Comparison of ENCODE assay signal across 20 cellular contexts in the genomic region with DNA sequence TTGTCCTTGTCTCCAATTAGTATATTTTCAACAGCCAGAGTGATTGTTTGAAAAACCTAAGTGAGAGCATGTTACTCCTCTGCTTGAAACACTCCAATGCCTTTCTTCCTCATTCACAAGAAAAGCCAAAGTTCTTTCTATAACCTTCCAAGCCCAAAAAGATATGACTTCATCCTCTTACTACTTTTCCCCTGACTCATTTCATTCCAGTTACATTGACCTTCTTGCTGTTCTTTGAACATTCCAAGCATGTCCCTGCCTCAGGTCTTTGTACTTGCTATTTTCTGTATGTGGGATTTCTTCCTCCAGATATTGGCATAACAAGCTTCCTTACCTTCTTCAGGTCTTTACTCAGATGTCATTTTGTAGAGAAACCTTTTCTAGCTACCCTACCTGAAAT. TPM values are rescaled to one million over a fixed set of nuclear protein-coding genes. Genes with fewer than 3 reads are reported as not detected.
DNase-seq lines count a peak whose midpoint lies in the region; ATAC-seq, FAIRE-seq and TF ChIP-seq lines count a peak whose summit lies in the region.
"Had no signal": no experiment of that assay in that cellular context is flagged by ENCODE, and none has a peak within 500 bp of the region (broad histone marks: within the 10 kb centered on the region; RNA-seq: fewer than 3 reads in every experiment).

No MANE protein-coding gene starts in this region.

- intact Hi-C loops in aorta (cut with DNase I), result loop anchor here in 1 of 2 donors (10.0 kb wide), 1 partner anchor 49 kb away; no protein-coding TSS in a partner anchor

- H3K27ac ChIP-seq in brain microvascular endothelial cell (peak overlapping the region; percentile 14), keratinocyte (ENCODE audit: control insufficient read depth, insufficient read depth, low read length) (no peak overlapping the region), aorta (ENCODE audit: low read depth in 1 of 2, low read length in 2 of 2) (no peak overlapping the region)
- H3K27ac ChIP-seq: prostate gland, testis had no signal

- H3K9ac ChIP-seq in keratinocyte (ENCODE audit: control insufficient read depth, extremely low read depth, insufficient read depth, low read length), result no peak overlapping the region

- ATAC-seq in aorta (ENCODE audit: low FRiP score) (no peak), HG03342 (IDR thresholded peaks at IDR 0.05; ENCODE audit: unreplicated experiment) (no peak), HG03097 (IDR thresholded peaks at IDR 0.05; ENCODE audit: low FRiP score, unreplicated experiment) (no peak)
- ATAC-seq: left ventricle myocardium superior, T-helper 17 cell had no signal

- H3K79me2 ChIP-seq in keratinocyte (ENCODE audit: control insufficient read depth, insufficient read depth, low read length), result no peaks in the 10 kb centered on the region

- H3K36me3 ChIP-seq in brain microvascular endothelial cell (replicated peaks) (no peaks in the 10 kb centered on the region), keratinocyte (ENCODE audit: control insufficient read depth in 2 of 2, extremely low read depth in 1 of 2, insufficient read depth in 2 of 2, low read length in 2 of 2) (no peaks in the 10 kb centered on the region), aorta (ENCODE audit: control insufficient read depth in 1 of 2, insufficient read depth in 2 of 2, low read length in 1 of 2) (no peaks in the 10 kb centered on the region)
- H3K36me3 ChIP-seq: MG63, prostate gland had no signal

- no peaks in the 10 kb centered on the region for H3K27me3 ChIP-seq in brain microvascular endothelial cell (replicated peaks)
- no peaks in the 10 kb centered on the region for H3K27me3 ChIP-seq in keratinocyte (ENCODE audit: control insufficient read depth, extremely low read depth, insufficient read depth, low read length)
- H3K27me3 ChIP-seq in aorta (ENCODE audit: control insufficient read depth in 1 of 2, insufficient read depth in 2 of 2, low read length in 1 of 2), result no peaks in the 10 kb centered on the region
- H3K27me3 ChIP-seq: MG63, testis had no signal

- CTCF ChIA-PET in AG04449 (lab: Yijun Ruan, JAX), result interaction anchor here (0.6 to 2.3 kb wide), 3 partner anchors 10 to 402 kb away, joined by 3 to 12 read pairs (median 5); no protein-coding TSS in a partner anchor

- peak; percentile 38 for DNase-seq in AG04449 (ENCODE audit: low read depth, low spot score)
- peak; percentile 26 for DNase-seq in HS-27A (ENCODE audit: low read depth)
- DNase-seq in brain microvascular endothelial cell, result peak; percentile 17
- DNase-seq in keratinocyte (ENCODE audit: low read depth, low spot score), result no peak
- no peak for DNase-seq in aorta
- DNase-seq in NCI-H2196 treated with DMSO at 0.1 percent for 48 hours (lab: John Stamatoyannopoulos, UW; ENCODE audit: unreplicated experiment), result no peak
- DNase-seq: activated CD4-positive, alpha-beta T cell treated with anti-CD3 and anti-CD28 coated beads for 1 hour; activated CD8-positive, alpha-beta memory T cell treated with anti-CD3 and anti-CD28 coated beads, Interleukin-2, amount 50 U/mL, for 4 hours; activated naive CD4-positive, alpha-beta T cell treated with anti-CD3 and anti-CD28 coated beads, Interleukin-2, amount 10 ng/mL, durations not matched to agents 7 days and 5 days; hippocampal formation; left ventricle myocardium superior; MG63; NCI-H774; T-helper 17 cell; testis had no signal

- H3K4me2 ChIP-seq in keratinocyte (ENCODE audit: control insufficient read depth, extremely low read depth, insufficient read depth, low read depth, low read length), result no peak overlapping the region

- H3K4me3 ChIP-seq in AG04449 (ENCODE audit: low read depth, low read length) (no peak overlapping the region), brain microvascular endothelial cell (ENCODE audit: low read depth, low read length) (no peak overlapping the region), keratinocyte (ENCODE audit: control insufficient read depth in 2 of 3, extremely low read depth in 1 of 3, insufficient read depth in 2 of 3, low read depth in 1 of 3, low read length in 3 of 3) (no peak overlapping the region), aorta (ENCODE audit: low read length in 2 of 2) (no peak overlapping the region)
- H3K4me3 ChIP-seq: MG63, prostate gland, testis had no signal

- no peaks in the 10 kb centered on the region for H4K20me1 ChIP-seq in keratinocyte (ENCODE audit: control insufficient read depth, extremely low read depth, insufficient read depth, low read length)

- in situ Hi-C loops in brain microvascular endothelial cell (cut with HindIII; ENCODE audit: low pct_ligation_motif_present, low sequenced_read_pairs), result no loop called here

- H3K4me1 ChIP-seq in keratinocyte (ENCODE audit: control insufficient read depth, extremely low read depth, insufficient read depth, low read length) (peaks cover 8% of the 10 kb centered on the region), aorta (ENCODE audit: control insufficient read depth in 1 of 2, insufficient read depth in 2 of 2, low read length in 2 of 2) (no peaks in the 10 kb centered on the region)
- H3K4me1 ChIP-seq: prostate gland, testis had no signal

- H3K9me1 ChIP-seq in keratinocyte (ENCODE audit: control insufficient read depth, extremely low read depth, insufficient read depth, low read length), result no peaks in the 10 kb centered on the region

- dilution Hi-C loops in keratinocyte (cut with MboI; ENCODE audit: extremely low pct_ligation_motif_present, low sequenced_read_pairs), result no loop called here

- no peaks in the 10 kb centered on the region for H3K9me3 ChIP-seq in keratinocyte (ENCODE audit: control insufficient read depth, low read depth, low read length)
- no peaks in the 10 kb centered on the region for H3K9me3 ChIP-seq in aorta (ENCODE audit: control insufficient read depth, low read length)
- H3K9me3 ChIP-seq: MG63, prostate gland, testis had no signal

- POLR2A ChIA-PET in AG04449 (lab: Yijun Ruan, JAX), result no interaction called here

- FAIRE-seq in keratinocyte (lab: Jason Lieb, UNC), result peak; percentile 73
- FAIRE-seq: D721Med, endothelial cell of umbilical vein had no signal

- no peak overlapping the region for H2AFZ ChIP-seq in keratinocyte (ENCODE audit: control insufficient read depth, low read length)

- TF ChIP-seq CTCF in AG04449 (IDR thresholded peaks at IDR 0.05; ENCODE audit: insufficient read depth, low read length, missing control alignments), result no peak
- TF ChIP-seq CTCF in brain microvascular endothelial cell (IDR thresholded peaks at IDR 0.05; ENCODE audit: low read depth, low read length, missing control alignments), result no peak
- TF ChIP-seq CTCF in keratinocyte (optimal IDR thresholded peaks at IDR 0.05 in 1 of 3, IDR thresholded peaks at IDR 0.05 in 1 of 3, conservative IDR thresholded peaks at IDR 0.05 in 1 of 3; ENCODE audit: extremely low read depth in 1 of 3, insufficient read depth in 2 of 3, low read length in 3 of 3), result no peak

RNA-seq across cellular contexts. Expression of a gene that starts 28.3 kb away (rescaled TPM):
- polyA plus RNA-seq in keratinocyte, result 4.8 to 6.0 TPM (median 5.6 TPM) in 3 replicates
- polyA plus RNA-seq in keratinocyte (2011; ENCODE audit: low read depth), result 3.7 TPM
- polyA plus RNA-seq in keratinocyte (2011; cell fraction: cytosol; rRNA removed), result 3.4 and 5.2 TPM in 2 replicates
- 5.2 and 5.4 TPM in 2 replicates for polyA plus RNA-seq in keratinocyte (2011; cell fraction: nucleus; rRNA removed)
- polyA plus RNA-seq in keratinocyte (2012; ENCODE audit: low replicate concordance), result 1.8 and 4.8 TPM in 2 replicates
- 3.2 to 16.9 TPM (median 7.1 TPM) in 3 replicates for polyA minus RNA-seq in keratinocyte
- 4.4 TPM for polyA minus RNA-seq in keratinocyte (2011; cell fraction: cytosol; rRNA and poly(A)+ RNA removed)
- 4.9 and 6.5 TPM in 2 replicates for polyA minus RNA-seq in keratinocyte (2011; cell fraction: nucleus; rRNA and poly(A)+ RNA removed)
- 1 to 10 TPM; 1.8 to 6.1 TPM for total RNA-seq in aorta
- polyA plus RNA-seq in aorta, result 1 to 10 TPM; 2.5 to 5.1 TPM

Comparison
In these comparisons a context has a peak if more than half of its experiments do, and no peak if none do; other contexts are left out.
1. DNase-seq: peak in AG04449 (single experiment), HS-27A (single experiment) and brain microvascular endothelial cell (single experiment); none in keratinocyte (single experiment), aorta (0 of 2) and NCI-H2196 treated with DMSO at 0.1 percent for 48 hours (single experiment).